In genomic region chr19:3350014-3350663, GRCh38 we compare ENCODE assay signal across 15 cellular contexts. TPM values are rescaled to one million over a fixed set of nuclear protein-coding genes. Genes with fewer than 3 reads are reported as not detected.
DNase-seq lines count a peak whose midpoint lies in the region; ATAC-seq, FAIRE-seq and TF ChIP-seq lines count a peak whose summit lies in the region.
"Had no signal": no experiment of that assay in that cellular context is flagged by ENCODE, and none has a peak within 500 bp of the region (broad histone marks: within the 10 kb centered on the region; RNA-seq: fewer than 3 reads in every experiment).

No MANE protein-coding gene starts in this region.

- TF ChIP-seq CTCF in esophagus muscularis mucosa (IDR thresholded peaks at IDR 0.05) (no peak), prostate gland (IDR thresholded peaks at IDR 0.05) (no peak)

- ATAC-seq in GM18907 (IDR thresholded peaks at IDR 0.05; ENCODE audit: unreplicated experiment) = no peak
- ATAC-seq in HG03439 (IDR thresholded peaks at IDR 0.05; ENCODE audit: unreplicated experiment) = no peak
- ATAC-seq: activated T-cell treated with anti-CD3 and anti-CD28 coated beads, Interleukin-2, amount 50 U/mL, for 4 hours had no signal

- H3K4me1 ChIP-seq in esophagus muscularis mucosa (peaks cover 15 to 61% (median 55%) of the 10 kb centered on the region in 4 donors), prostate gland (replicated peaks) (peaks cover 6% of the 10 kb centered on the region)

- H3K27me3 ChIP-seq in esophagus muscularis mucosa = no peaks in the 10 kb centered on the region
- no peaks in the 10 kb centered on the region for H3K27me3 ChIP-seq in prostate gland (replicated peaks; ENCODE audit: insufficient read depth)

- POLR2A ChIA-PET in HEK293T (lab: Yijun Ruan, JAX) = no interaction called here

- intact Hi-C loops in esophagus muscularis mucosa (cut with DNase I) (no loop called here), prostate gland (cut with DNase I) (no loop called here)

- H3K36me3 ChIP-seq in esophagus muscularis mucosa (no peaks in the 10 kb centered on the region), prostate gland (no peaks in the 10 kb centered on the region)

- CTCF ChIA-PET in HEK293T (lab: Yijun Ruan, JAX) = interaction anchor here (0.5 kb wide), 1 partner anchor 54 kb away, joined by 3 read pairs; no protein-coding TSS in a partner anchor

- WGBS in esophagus muscularis mucosa = 49% methylated on average over 9 of the region's 9 CpGs
- 43% methylated on average over 9 of the region's 9 CpGs for WGBS in prostate gland

- H3K4me3 ChIP-seq in esophagus muscularis mucosa (no peak overlapping the region), prostate gland (no peak overlapping the region)

- H3K27ac ChIP-seq in esophagus muscularis mucosa (replicated peaks in 1 of 4) (peak overlapping the region; percentile 90 to 97 (median 95)), prostate gland (peak overlapping the region; percentile 21 to 40)

- FAIRE-seq in GM19239 (lab: Jason Lieb, UNC) = no peak

- no peak for DNase-seq in HEK293T (ENCODE audit: extremely low spot score)
- peak; percentile 7 for DNase-seq in NCI-H748 treated with DMSO at 0.1 percent for 48 hours (lab: John Stamatoyannopoulos, UW)
- DNase-seq in esophagus muscularis mucosa (ENCODE audit: extremely low spot score) = no peak
- DNase-seq in prostate gland (ENCODE audit: low spot score) = peak; percentile 78
- DNase-seq in hypothalamus (lab: John Stamatoyannopoulos, UW) = no peak
- no peak for DNase-seq in GM19239 (ENCODE audit: insufficient read length, low spot score)
- DNase-seq: activated CD4-positive, alpha-beta T cell treated with anti-CD3 and anti-CD28 coated beads, Interleukin-2, amount 50 U/mL, for 1 hour; activated T-cell treated with anti-CD3 and anti-CD28 coated beads, Interleukin-2, amount 50 U/mL, for 4 hours; DMS79; HFFc6; NCI-H510A; SHP77 treated with DMSO at 0.1 percent for 48 hours; trophoblast cell had no signal

- peak; percentile 99 for TF ChIP-seq EP300 in esophagus muscularis mucosa (IDR thresholded peaks at IDR 0.05)

- no peaks in the 10 kb centered on the region for H3K9me3 ChIP-seq in esophagus muscularis mucosa
- no peaks in the 10 kb centered on the region for H3K9me3 ChIP-seq in prostate gland

- TF ChIP-seq POLR2A in esophagus muscularis mucosa (IDR thresholded peaks at IDR 0.05; ENCODE audit: low read depth) (no peak), prostate gland (IDR thresholded peaks at IDR 0.05) (no peak)

TF ChIP-seq in HEK293T, 16 proteins besides CTCF, POLR2A, EP300 and RAD21:
- peak; percentile 38 for TF ChIP-seq PKNOX1 (IDR thresholded peaks at IDR 0.05)
- TF ChIP-seq HDGF (IDR thresholded peaks at IDR 0.05; ENCODE audit: borderline replicate concordance) = no peak

RNA-seq across cellular contexts. Expression of gene NFIC, which starts 16.2 kb away (rescaled TPM):
- total RNA-seq in esophagus muscularis mucosa = 100 to 1,000 TPM; 165 to 297 (median 211) TPM
- 100 to 1,000 TPM; 160 to 168 TPM for total RNA-seq in prostate gland

Comparison
In these comparisons a context has a peak if more than half of its experiments do, and no peak if none do; other contexts are left out.
1. DNase-seq: peak in NCI-H748 treated with DMSO at 0.1 percent for 48 hours (single experiment) and prostate gland (single experiment); none in HEK293T (single experiment), esophagus muscularis mucosa (single experiment), hypothalamus (0 of 51) and GM19239 (single experiment).